7 cellular contexts compared by ENCODE assay signal in genomic region chr13:28324181-28324789, GRCh38.
DNase-seq lines count a peak whose midpoint lies in the region; ATAC-seq and TF ChIP-seq lines count a peak whose summit lies in the region.

No MANE protein-coding gene starts in this region.

- no peaks in the 10 kb centered on the region for H3K9me2 ChIP-seq in PC-9 (ENCODE audit: insufficient read depth)

- CTCF ChIA-PET in PC-9 (lab: Charles Lee): no interaction called here

- H3K9me3 ChIP-seq in PC-9 (ENCODE audit: insufficient read depth, low read depth) (no peaks in the 10 kb centered on the region), neutrophil (no peaks in the 10 kb centered on the region)

- H3K4me2 ChIP-seq in PC-9: no peak overlapping the region

- H3K9me3 Mint-ChIP-seq in type B pancreatic cell: no peaks in the 10 kb centered on the region

- TF ChIP-seq CTCF in GM10266 (IDR thresholded peaks at IDR 0.05; ENCODE audit: control insufficient read depth, insufficient read depth, low read depth, missing control alignments): peak; percentile 82
- peak; percentile 79 for TF ChIP-seq CTCF in PC-9 (conservative IDR thresholded peaks at IDR 0.05)
- peak; percentile 95 for TF ChIP-seq CTCF in fibroblast of pulmonary artery (IDR thresholded peaks at IDR 0.05; ENCODE audit: low read length, missing control alignments)
- TF ChIP-seq CTCF in neutrophil (IDR thresholded peaks at IDR 0.05): peak; percentile 39
- TF ChIP-seq CTCF in type B pancreatic cell (conservative IDR thresholded peaks at IDR 0.05): peak; percentile 83

- H3K27me3 ChIP-seq in PC-9 (ENCODE audit: insufficient read depth, low read depth): peaks cover 46% of the 10 kb centered on the region
- peaks cover 47% of the 10 kb centered on the region for H3K27me3 ChIP-seq in neutrophil

- peaks cover 5% of the 10 kb centered on the region for H3K4me1 Mint-ChIP-seq in type B pancreatic cell (ENCODE audit: unreplicated experiment)

- peak; percentile 82 for DNase-seq in GM10266 (ENCODE audit: extremely low spot score)
- peak in 1 of 2 experiments; percentile 20 for DNase-seq in PC-9
- peak; percentile 36 for DNase-seq in activated T-cell treated with anti-CD3 and anti-CD28 coated beads, Interleukin-2, amount 50 U/mL, for 1 hour
- DNase-seq in fibroblast of pulmonary artery (ENCODE audit: low read depth): peak; percentile 82
- DNase-seq in type B pancreatic cell (ENCODE audit: extremely low spot score, unreplicated experiment): no peak

- H3K36me3 ChIP-seq in PC-9 (ENCODE audit: low read depth) (no peaks in the 10 kb centered on the region), neutrophil (no peaks in the 10 kb centered on the region)

- no peak overlapping the region for H3K27ac Mint-ChIP-seq in type B pancreatic cell

- no TSS peak for BruUV-seq in PC-9 (replicated peaks; lab: Mats Ljungman, UMichigan)

- H2AFZ ChIP-seq in PC-9: no peak overlapping the region

- no peak overlapping the region for H3K4me3 ChIP-seq in PC-9
- no peak overlapping the region for H3K4me3 ChIP-seq in fibroblast of pulmonary artery (replicated peaks; ENCODE audit: low read depth, low read length)
- H3K4me3 ChIP-seq in neutrophil (ENCODE audit: low read depth in 1 of 2, low read length in 1 of 2): no peak overlapping the region

- peak; percentile 54 for ATAC-seq in HG03066 (IDR thresholded peaks at IDR 0.05; ENCODE audit: low read depth, unreplicated experiment)

- H3K27ac ChIP-seq in PC-9 (no peak overlapping the region), neutrophil (no peak overlapping the region)

- intact Hi-C loops in PC-9 (cut with micrococcal nuclease; ENCODE audit: unreplicated experiment): loop anchor here (1.0 kb wide), 1 partner anchor 312 kb away; no protein-coding TSS in a partner anchor

- H3K79me2 ChIP-seq in PC-9 (ENCODE audit: low read depth): no peaks in the 10 kb centered on the region

- no peaks in the 10 kb centered on the region for H3K36me3 Mint-ChIP-seq in type B pancreatic cell

- POLR2A ChIA-PET in PC-9 (lab: Charles Lee; ENCODE audit: unreplicated experiment): no interaction called here

- H3K4me1 ChIP-seq in PC-9 (replicated peaks; ENCODE audit: insufficient read depth) (no peaks in the 10 kb centered on the region), neutrophil (ENCODE audit: control insufficient read depth in 1 of 2, insufficient read depth in 1 of 2, low read depth in 1 of 2, low read length in 1 of 2) (peaks cover 0 to 3% of the 10 kb centered on the region in 2 experiments)

- H3K4me3 Mint-ChIP-seq in type B pancreatic cell: no peak overlapping the region

- H4K20me1 ChIP-seq in PC-9 (ENCODE audit: insufficient read depth): no peaks in the 10 kb centered on the region

- H3K27me3 Mint-ChIP-seq in type B pancreatic cell: peaks cover 11% of the 10 kb centered on the region

- H3F3A ChIP-seq in PC-9 (ENCODE audit: insufficient read depth, low read depth): no peaks in the 10 kb centered on the region

Comparison
In these comparisons a context has a peak if more than half of its experiments do, and no peak if none do; other contexts are left out.
1. CTCF ChIP-seq: peak in every context shown above with its lines; median percentile 95 in fibroblast of pulmonary artery; 83 in type B pancreatic cell; 82 in GM10266; 79 in PC-9; 39 in neutrophil.